2 cellular contexts compared by ENCODE assay signal in the genomic region with DNA sequence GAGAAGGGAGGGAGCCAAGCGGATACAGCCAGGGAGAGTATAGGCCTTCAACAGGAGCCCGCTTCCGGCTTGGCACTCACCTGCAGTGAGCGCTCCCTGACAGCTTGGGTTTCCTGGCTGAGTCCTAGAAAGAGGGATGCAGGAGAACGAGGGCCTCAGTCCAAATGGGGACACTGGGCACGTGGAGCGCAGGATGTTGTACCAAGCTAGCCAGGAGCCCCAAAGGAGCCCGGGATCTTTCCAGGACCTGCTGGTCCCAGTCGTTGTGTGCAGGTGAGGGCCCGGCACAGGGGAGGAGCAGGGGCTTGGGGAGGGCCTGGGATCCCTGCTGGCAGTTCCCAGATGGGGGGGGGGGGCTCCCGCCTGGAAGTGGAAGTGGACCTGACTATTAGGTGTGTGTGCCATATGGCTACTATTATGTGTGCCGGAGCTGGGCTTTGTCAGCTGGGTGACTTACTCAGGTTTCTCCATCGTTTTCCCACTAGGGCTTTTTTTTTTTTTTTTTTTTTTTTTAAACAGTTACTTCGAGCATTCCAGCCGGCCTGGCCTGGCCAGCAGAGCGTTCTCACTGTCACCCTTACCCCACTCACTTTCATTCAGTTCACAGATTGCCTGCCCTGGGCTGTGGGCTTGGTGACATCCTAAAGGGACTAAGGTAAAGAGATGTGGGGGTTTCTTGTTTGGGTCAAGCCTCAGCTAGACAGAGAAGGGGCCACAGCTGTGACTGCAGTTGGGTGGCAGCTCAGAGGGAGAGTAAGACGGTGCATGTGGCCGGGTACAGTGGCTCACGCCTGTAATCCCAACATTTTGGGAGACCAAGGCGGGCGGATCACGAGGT.
TF ChIP-seq lines count a peak whose summit lies in the region.

No MANE protein-coding gene starts in this region.

TF ChIP-seq in IMR-90, 13 proteins besides CTCF, POLR2A, EP300 and RAD21:
- TF ChIP-seq BHLHE40 (IDR thresholded peaks at IDR 0.05; ENCODE audit: low read depth, low read length) (no peak), ELK1 (IDR thresholded peaks at IDR 0.05; ENCODE audit: borderline replicate concordance, low read depth, low read length) (no peak), MXI1 (IDR thresholded peaks at IDR 0.05; ENCODE audit: borderline replicate concordance, low read depth, low read length) (no peak), NFE2L2 (IDR thresholded peaks at IDR 0.05; ENCODE audit: low read depth, low read length) (no peak), RFX5 (IDR thresholded peaks at IDR 0.05; ENCODE audit: low read depth, low read length) (no peak), FOS (IDR thresholded peaks at IDR 0.05; ENCODE audit: low read depth, low read length) (no peak), RCOR1 (IDR thresholded peaks at IDR 0.05; ENCODE audit: insufficient replicate concordance, low read length) (no peak), CEBPB (IDR thresholded peaks at IDR 0.05; ENCODE audit: low read depth, low read length) (no peak), SMC3 (IDR thresholded peaks at IDR 0.05; ENCODE audit: low read depth, low read length) (no peak), CHD1 (IDR thresholded peaks at IDR 0.05; ENCODE audit: low read depth, low read length) (no peak), MAZ (IDR thresholded peaks at IDR 0.05; ENCODE audit: borderline replicate concordance, low read depth, low read length) (no peak), MAFK (IDR thresholded peaks at IDR 0.05; ENCODE audit: low read depth, low read length) (no peak)
- TF ChIP-seq, protein P1, sequence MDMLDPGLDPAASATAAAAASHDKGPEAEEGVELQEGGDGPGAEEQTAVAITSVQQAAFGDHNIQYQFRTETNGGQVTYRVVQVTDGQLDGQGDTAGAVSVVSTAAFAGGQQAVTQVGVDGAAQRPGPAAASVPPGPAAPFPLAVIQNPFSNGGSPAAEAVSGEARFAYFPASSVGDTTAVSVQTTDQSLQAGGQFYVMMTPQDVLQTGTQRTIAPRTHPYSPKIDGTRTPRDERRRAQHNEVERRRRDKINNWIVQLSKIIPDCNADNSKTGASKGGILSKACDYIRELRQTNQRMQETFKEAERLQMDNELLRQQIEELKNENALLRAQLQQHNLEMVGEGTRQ (IDR thresholded peaks at IDR 0.05; ENCODE audit: low read depth, low read length): no peak
TF ChIP-seq in IMR-90: peak in this region for 0.

TF ChIP-seq in liver, 16 proteins besides CTCF, POLR2A, EP300 and RAD21:
- TF ChIP-seq, protein P2, sequence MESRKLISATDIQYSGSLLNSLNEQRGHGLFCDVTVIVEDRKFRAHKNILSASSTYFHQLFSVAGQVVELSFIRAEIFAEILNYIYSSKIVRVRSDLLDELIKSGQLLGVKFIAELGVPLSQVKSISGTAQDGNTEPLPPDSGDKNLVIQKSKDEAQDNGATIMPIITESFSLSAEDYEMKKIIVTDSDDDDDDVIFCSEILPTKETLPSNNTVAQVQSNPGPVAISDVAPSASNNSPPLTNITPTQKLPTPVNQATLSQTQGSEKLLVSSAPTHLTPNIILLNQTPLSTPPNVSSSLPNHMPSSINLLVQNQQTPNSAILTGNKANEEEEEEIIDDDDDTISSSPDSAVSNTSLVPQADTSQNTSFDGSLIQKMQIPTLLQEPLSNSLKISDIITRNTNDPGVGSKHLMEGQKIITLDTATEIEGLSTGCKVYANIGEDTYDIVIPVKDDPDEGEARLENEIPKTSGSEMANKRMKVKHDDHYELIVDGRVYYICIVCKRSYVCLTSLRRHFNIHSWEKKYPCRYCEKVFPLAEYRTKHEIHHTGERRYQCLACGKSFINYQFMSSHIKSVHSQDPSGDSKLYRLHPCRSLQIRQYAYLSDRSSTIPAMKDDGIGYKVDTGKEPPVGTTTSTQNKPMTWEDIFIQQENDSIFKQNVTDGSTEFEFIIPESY (IDR thresholded peaks at IDR 0.05): no peak
- no peak for TF ChIP-seq FOXA1 (IDR thresholded peaks at IDR 0.05)
- TF ChIP-seq HNF4G (IDR thresholded peaks at IDR 0.05): no peak
- no peak for TF ChIP-seq EGR1 (IDR thresholded peaks at IDR 0.05; ENCODE audit: low read depth in 2 of 2)
- no peak for TF ChIP-seq NR2F2 (IDR thresholded peaks at IDR 0.05)
- TF ChIP-seq TAF1 (conservative IDR thresholded peaks at IDR 0.05): no peak
- TF ChIP-seq REST (IDR thresholded peaks at IDR 0.05): no peak
- TF ChIP-seq FOXA2 (IDR thresholded peaks at IDR 0.05): no peak
- TF ChIP-seq GABPA (IDR thresholded peaks at IDR 0.05 in 1 of 2, conservative IDR thresholded peaks at IDR 0.05 in 1 of 2): no peak
- TF ChIP-seq HNF4A (conservative IDR thresholded peaks at IDR 0.05): no peak
- TF ChIP-seq, protein P3, sequence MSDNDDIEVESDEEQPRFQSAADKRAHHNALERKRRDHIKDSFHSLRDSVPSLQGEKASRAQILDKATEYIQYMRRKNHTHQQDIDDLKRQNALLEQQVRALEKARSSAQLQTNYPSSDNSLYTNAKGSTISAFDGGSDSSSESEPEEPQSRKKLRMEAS (IDR thresholded peaks at IDR 0.05): no peak
